ENCODE assay signal across 11 cellular contexts in the genomic region with DNA sequence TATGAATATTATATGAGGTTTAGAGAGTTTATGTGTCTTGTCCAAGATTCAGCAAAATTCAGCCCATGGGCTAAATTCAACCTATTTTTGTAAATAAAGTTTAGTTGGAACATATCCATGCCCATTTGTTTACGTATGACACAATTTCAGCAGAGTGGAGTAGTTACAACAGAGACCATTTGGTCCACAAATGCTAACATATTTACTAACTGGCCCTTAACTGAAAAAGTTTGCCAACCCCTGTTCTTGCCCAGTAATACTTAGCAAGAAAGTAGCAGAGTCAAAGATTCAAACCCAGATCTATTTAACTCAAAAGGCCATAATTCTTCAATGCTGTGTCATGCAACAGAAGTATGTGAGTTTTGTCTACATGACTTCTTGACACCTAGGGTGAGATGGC.
"Had no signal": no experiment of that assay in that cellular context is flagged by ENCODE, and none has a peak within 500 bp of the region (broad histone marks: within the 10 kb centered on the region; RNA-seq: fewer than 3 reads in every experiment).

No MANE protein-coding gene starts in this region.

- H3K36me3 ChIP-seq: HAP-1 had no signal

- H3K9me3 ChIP-seq: HAP-1 had no signal

- H3K27ac ChIP-seq: GM23248 had no signal

- H3K9ac ChIP-seq: GM23248 had no signal

- DNase-seq: GM23248, GOT3, H7, H9, HCEC 1CT, HFFc6 had no signal

- H3K4me1 ChIP-seq: HAP-1 had no signal

- H3K4me3 ChIP-seq: GM23248, GM23338, HAP-1 had no signal

- FAIRE-seq: H1, H54 had no signal

- H2AFZ ChIP-seq: GM23248, GM23338 had no signal

- ATAC-seq: GM23338, HCT116 had no signal

- H3K4me2 ChIP-seq: GM23338 had no signal
